ENCODE assay signal across 8 cellular contexts in genomic region chr11:119030329-119031047, GRCh38.
DNase-seq lines count a peak whose midpoint lies in the region; ATAC-seq, FAIRE-seq and TF ChIP-seq lines count a peak whose summit lies in the region.

Gene SLC37A4, minus strand, starts transcription at chr11:119030877.

- DNase-seq in AG09319 (ENCODE audit: extremely low read depth, low read depth) (peak; percentile 92), NCI-H446 treated with DMSO at 0.1 percent for 48 hours (lab: John Stamatoyannopoulos, UW) (peak; percentile 96), cerebellar cortex (ENCODE audit: low spot score) (peak; percentile 98)
- DNase-seq in stimulated activated CD4-positive, alpha-beta T cell treated with anti-CD3 and anti-CD28 coated beads, Interleukin-12 subunit alpha, Interleukin-12 subunit beta, amount 100 ng/mL, for 4 hours, result peak; percentile 99

- ATAC-seq in GM19035 (IDR thresholded peaks at IDR 0.05; ENCODE audit: unreplicated experiment), result peak; percentile 95
- ATAC-seq in HG03354 (IDR thresholded peaks at IDR 0.05; ENCODE audit: poor library complexity, severe bottlenecking, unreplicated experiment), result peak; percentile 90
- peak; percentile 80 to 81 for ATAC-seq in activated CD4-positive, CD25-positive, alpha-beta regulatory T cell treated with anti-CD3 and anti-CD28 coated beads, Interleukin-2, amount 50 U/mL, for 24 hours

- peak; percentile 84 for FAIRE-seq in islet of Langerhans (lab: Jason Lieb, UNC)

- TF ChIP-seq CTCF in AG09319 (IDR thresholded peaks at IDR 0.05; ENCODE audit: low read depth, low read length), result no peak; the same call in 1 of the 2 replicates

Comparison
In these comparisons a context has a peak if more than half of its experiments do, and no peak if none do; other contexts are left out.
1. Peak in every context shown above with its lines: DNase-seq and ATAC-seq.